Comparison of ENCODE assay signal across 7 cellular contexts in genomic region chr1:65264197-65264929, GRCh38. TPM values are rescaled to one million over a fixed set of nuclear protein-coding genes. Genes with fewer than 3 reads are reported as not detected.
DNase-seq lines count a peak whose midpoint lies in the region; TF ChIP-seq lines count a peak whose summit lies in the region.

No MANE protein-coding gene starts in this region.

- TF ChIP-seq CTCF in GM13976 (IDR thresholded peaks at IDR 0.05; ENCODE audit: borderline replicate concordance, control extremely low read depth, extremely low read depth, insufficient read depth, missing control alignments) = no peak

- in situ Hi-C loops in GM13976 (cut with MboI; ENCODE audit: low sequenced_read_pairs, unreplicated experiment) = no loop called here

- DNase-seq in GM03348 (ENCODE audit: low spot score) = peak; percentile 61
- peak; percentile 52 for DNase-seq in NCI-H510A (lab: John Stamatoyannopoulos, UW)
- peak; percentile 85 for DNase-seq in cerebellum (ENCODE audit: low spot score)
- peak; percentile 84 for DNase-seq in left kidney (ENCODE audit: low read depth, low spot score)
- peak; percentile 70 for DNase-seq in stromal cell of bone marrow (ENCODE audit: low read depth)
- DNase-seq in GM13976 (ENCODE audit: low spot score) = no peak
- DNase-seq in posterior vena cava (ENCODE audit: low spot score) = no peak

- intact Hi-C loops in posterior vena cava (cut with DNase I) = no loop called here

RNA-seq across cellular contexts. Expression of gene DNAJC6, which starts 45.0 kb away (rescaled TPM):
- total RNA-seq in cerebellum (86.7 TPM), posterior vena cava (1 to 10 TPM; 3.1 to 3.5 TPM)

Comparison
In these comparisons a context has a peak if more than half of its experiments do, and no peak if none do; other contexts are left out.
1. DNase-seq: peak in GM03348 (single experiment), NCI-H510A (single experiment), cerebellum (single experiment), left kidney (single experiment) and stromal cell of bone marrow (single experiment); none in GM13976 (single experiment) and posterior vena cava (single experiment).
2. RNA of gene DNAJC6, which starts 45.0 kb away (total RNA-seq): 86.7 TPM in cerebellum (single experiment); 3.1 to 3.5 TPM in posterior vena cava; every median in the first group is over 10 times any median in the second.